In the genomic region with DNA sequence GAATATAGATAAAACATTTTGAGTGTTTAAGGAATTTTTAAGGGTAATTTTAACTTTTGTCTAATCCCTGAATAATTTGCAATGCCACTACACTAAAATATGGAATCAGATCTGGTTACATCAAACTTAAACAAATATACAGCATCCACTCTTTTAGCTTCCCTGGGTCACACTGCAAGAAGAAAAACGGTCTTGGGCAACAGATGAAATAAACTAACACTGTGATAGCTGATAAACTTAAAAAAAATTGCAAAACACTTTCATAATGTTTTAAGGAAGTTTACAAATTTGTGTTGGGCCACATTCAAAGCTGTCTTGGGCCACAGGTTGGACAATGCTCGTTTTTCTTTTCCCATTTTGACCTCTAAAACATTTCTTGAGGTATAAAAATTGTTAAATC, we compare ENCODE assay signal across 1 cellular context.
TF ChIP-seq lines count a peak whose summit lies in the region.

No MANE protein-coding gene starts in this region.

TF ChIP-seq in GM23338, 12 proteins besides CTCF, POLR2A, EP300 and RAD21 (continued from another document):
- TF ChIP-seq, protein P1, sequence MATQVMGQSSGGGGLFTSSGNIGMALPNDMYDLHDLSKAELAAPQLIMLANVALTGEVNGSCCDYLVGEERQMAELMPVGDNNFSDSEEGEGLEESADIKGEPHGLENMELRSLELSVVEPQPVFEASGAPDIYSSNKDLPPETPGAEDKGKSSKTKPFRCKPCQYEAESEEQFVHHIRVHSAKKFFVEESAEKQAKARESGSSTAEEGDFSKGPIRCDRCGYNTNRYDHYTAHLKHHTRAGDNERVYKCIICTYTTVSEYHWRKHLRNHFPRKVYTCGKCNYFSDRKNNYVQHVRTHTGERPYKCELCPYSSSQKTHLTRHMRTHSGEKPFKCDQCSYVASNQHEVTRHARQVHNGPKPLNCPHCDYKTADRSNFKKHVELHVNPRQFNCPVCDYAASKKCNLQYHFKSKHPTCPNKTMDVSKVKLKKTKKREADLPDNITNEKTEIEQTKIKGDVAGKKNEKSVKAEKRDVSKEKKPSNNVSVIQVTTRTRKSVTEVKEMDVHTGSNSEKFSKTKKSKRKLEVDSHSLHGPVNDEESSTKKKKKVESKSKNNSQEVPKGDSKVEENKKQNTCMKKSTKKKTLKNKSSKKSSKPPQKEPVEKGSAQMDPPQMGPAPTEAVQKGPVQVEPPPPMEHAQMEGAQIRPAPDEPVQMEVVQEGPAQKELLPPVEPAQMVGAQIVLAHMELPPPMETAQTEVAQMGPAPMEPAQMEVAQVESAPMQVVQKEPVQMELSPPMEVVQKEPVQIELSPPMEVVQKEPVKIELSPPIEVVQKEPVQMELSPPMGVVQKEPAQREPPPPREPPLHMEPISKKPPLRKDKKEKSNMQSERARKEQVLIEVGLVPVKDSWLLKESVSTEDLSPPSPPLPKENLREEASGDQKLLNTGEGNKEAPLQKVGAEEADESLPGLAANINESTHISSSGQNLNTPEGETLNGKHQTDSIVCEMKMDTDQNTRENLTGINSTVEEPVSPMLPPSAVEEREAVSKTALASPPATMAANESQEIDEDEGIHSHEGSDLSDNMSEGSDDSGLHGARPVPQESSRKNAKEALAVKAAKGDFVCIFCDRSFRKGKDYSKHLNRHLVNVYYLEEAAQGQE (IDR thresholded peaks at IDR 0.05; ENCODE audit: unreplicated experiment) = no peak
- TF ChIP-seq STAT1 (IDR thresholded peaks at IDR 0.05; ENCODE audit: unreplicated experiment) = no peak
- TF ChIP-seq, protein P2, sequence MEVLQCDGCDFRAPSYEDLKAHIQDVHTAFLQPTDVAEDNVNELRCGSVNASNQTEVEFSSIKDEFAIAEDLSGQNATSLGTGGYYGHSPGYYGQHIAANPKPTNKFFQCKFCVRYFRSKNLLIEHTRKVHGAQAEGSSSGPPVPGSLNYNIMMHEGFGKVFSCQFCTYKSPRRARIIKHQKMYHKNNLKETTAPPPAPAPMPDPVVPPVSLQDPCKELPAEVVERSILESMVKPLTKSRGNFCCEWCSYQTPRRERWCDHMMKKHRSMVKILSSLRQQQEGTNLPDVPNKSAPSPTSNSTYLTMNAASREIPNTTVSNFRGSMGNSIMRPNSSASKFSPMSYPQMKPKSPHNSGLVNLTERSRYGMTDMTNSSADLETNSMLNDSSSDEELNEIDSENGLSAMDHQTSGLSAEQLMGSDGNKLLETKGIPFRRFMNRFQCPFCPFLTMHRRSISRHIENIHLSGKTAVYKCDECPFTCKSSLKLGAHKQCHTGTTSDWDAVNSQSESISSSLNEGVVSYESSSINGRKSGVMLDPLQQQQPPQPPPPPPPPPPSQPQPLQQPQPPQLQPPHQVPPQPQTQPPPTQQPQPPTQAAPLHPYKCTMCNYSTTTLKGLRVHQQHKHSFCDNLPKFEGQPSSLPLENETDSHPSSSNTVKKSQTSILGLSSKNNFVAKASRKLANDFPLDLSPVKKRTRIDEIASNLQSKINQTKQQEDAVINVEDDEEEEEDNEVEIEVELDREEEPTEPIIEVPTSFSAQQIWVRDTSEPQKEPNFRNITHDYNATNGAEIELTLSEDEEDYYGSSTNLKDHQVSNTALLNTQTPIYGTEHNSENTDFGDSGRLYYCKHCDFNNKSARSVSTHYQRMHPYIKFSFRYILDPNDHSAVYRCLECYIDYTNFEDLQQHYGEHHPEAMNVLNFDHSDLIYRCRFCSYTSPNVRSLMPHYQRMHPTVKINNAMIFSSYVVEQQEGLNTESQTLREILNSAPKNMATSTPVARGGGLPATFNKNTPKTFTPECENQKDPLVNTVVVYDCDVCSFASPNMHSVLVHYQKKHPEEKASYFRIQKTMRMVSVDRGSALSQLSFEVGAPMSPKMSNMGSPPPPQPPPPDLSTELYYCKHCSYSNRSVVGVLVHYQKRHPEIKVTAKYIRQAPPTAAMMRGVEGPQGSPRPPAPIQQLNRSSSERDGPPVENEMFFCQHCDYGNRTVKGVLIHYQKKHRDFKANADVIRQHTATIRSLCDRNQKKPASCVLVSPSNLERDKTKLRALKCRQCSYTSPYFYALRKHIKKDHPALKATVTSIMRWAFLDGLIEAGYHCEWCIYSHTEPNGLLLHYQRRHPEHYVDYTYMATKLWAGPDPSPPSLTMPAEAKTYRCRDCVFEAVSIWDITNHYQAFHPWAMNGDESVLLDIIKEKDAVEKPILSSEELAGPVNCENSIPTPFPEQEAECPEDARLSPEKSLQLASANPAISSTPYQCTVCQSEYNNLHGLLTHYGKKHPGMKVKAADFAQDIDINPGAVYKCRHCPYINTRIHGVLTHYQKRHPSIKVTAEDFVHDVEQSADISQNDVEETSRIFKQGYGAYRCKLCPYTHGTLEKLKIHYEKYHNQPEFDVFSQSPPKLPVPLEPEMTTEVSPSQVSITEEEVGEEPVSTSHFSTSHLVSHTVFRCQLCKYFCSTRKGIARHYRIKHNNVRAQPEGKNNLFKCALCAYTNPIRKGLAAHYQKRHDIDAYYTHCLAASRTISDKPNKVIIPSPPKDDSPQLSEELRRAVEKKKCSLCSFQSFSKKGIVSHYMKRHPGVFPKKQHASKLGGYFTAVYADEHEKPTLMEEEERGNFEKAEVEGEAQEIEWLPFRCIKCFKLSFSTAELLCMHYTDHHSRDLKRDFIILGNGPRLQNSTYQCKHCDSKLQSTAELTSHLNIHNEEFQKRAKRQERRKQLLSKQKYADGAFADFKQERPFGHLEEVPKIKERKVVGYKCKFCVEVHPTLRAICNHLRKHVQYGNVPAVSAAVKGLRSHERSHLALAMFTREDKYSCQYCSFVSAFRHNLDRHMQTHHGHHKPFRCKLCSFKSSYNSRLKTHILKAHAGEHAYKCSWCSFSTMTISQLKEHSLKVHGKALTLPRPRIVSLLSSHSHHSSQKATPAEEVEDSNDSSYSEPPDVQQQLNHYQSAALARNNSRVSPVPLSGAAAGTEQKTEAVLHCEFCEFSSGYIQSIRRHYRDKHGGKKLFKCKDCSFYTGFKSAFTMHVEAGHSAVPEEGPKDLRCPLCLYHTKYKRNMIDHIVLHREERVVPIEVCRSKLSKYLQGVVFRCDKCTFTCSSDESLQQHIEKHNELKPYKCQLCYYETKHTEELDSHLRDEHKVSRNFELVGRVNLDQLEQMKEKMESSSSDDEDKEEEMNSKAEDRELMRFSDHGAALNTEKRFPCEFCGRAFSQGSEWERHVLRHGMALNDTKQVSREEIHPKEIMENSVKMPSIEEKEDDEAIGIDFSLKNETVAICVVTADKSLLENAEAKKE (CRISPR knock-in tag; IDR thresholded peaks at IDR 0.05) = no peak
